1 cellular context compared by ENCODE assay signal in the genomic region with DNA sequence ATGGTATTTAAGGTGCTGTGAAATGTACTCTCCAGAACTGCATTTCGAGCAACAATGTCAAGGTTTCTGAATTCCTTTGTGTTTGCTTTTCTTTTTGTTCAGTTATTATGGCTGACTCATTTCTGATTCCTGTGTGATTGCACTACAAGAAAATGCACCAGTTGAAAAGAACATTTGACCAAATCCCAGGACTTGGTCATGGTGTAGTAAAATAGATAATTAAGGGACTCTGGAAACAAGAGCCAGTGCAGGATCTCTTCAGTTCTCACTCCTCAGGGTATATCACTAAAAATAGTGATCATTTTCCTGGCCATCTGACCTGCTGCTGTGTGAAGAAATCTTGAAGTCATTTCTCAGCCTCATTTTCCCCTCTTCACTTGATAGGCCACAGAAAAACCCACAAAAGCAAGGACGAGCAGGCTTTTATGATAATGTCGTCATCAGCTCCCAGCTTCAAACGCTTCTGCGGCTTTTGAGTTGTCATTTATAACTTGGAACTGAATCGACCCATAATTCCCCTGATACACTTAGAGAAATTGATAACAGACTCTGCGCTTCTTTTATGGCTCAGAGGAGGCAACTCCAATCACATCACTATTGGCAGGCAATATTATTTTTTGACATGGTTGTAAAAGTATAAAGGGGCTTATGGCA.
TF ChIP-seq lines count a peak whose summit lies in the region.

No MANE protein-coding gene starts in this region.

TF ChIP-seq in SK-N-SH, 30 proteins besides CTCF, POLR2A, EP300 and RAD21 (continued from another document):
- TF ChIP-seq, protein P1, sequence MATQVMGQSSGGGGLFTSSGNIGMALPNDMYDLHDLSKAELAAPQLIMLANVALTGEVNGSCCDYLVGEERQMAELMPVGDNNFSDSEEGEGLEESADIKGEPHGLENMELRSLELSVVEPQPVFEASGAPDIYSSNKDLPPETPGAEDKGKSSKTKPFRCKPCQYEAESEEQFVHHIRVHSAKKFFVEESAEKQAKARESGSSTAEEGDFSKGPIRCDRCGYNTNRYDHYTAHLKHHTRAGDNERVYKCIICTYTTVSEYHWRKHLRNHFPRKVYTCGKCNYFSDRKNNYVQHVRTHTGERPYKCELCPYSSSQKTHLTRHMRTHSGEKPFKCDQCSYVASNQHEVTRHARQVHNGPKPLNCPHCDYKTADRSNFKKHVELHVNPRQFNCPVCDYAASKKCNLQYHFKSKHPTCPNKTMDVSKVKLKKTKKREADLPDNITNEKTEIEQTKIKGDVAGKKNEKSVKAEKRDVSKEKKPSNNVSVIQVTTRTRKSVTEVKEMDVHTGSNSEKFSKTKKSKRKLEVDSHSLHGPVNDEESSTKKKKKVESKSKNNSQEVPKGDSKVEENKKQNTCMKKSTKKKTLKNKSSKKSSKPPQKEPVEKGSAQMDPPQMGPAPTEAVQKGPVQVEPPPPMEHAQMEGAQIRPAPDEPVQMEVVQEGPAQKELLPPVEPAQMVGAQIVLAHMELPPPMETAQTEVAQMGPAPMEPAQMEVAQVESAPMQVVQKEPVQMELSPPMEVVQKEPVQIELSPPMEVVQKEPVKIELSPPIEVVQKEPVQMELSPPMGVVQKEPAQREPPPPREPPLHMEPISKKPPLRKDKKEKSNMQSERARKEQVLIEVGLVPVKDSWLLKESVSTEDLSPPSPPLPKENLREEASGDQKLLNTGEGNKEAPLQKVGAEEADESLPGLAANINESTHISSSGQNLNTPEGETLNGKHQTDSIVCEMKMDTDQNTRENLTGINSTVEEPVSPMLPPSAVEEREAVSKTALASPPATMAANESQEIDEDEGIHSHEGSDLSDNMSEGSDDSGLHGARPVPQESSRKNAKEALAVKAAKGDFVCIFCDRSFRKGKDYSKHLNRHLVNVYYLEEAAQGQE (IDR thresholded peaks at IDR 0.05; ENCODE audit: low read depth, low read length), result no peak
- no peak for TF ChIP-seq RXRA (IDR thresholded peaks at IDR 0.05; ENCODE audit: borderline replicate concordance, low read depth)
- no peak for TF ChIP-seq RCOR1 (IDR thresholded peaks at IDR 0.05; ENCODE audit: low read length)
- TF ChIP-seq NRF1 (IDR thresholded peaks at IDR 0.05; ENCODE audit: low read depth, low read length), result no peak
- TF ChIP-seq FOSL2 (IDR thresholded peaks at IDR 0.05; ENCODE audit: borderline replicate concordance, low read depth), result peak; percentile 96
- TF ChIP-seq, protein P2, sequence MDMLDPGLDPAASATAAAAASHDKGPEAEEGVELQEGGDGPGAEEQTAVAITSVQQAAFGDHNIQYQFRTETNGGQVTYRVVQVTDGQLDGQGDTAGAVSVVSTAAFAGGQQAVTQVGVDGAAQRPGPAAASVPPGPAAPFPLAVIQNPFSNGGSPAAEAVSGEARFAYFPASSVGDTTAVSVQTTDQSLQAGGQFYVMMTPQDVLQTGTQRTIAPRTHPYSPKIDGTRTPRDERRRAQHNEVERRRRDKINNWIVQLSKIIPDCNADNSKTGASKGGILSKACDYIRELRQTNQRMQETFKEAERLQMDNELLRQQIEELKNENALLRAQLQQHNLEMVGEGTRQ (IDR thresholded peaks at IDR 0.05; ENCODE audit: borderline replicate concordance, low read depth, low read length), result no peak
- TF ChIP-seq, protein P3, sequence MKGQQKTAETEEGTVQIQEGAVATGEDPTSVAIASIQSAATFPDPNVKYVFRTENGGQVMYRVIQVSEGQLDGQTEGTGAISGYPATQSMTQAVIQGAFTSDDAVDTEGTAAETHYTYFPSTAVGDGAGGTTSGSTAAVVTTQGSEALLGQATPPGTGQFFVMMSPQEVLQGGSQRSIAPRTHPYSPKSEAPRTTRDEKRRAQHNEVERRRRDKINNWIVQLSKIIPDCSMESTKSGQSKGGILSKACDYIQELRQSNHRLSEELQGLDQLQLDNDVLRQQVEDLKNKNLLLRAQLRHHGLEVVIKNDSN (IDR thresholded peaks at IDR 0.05; ENCODE audit: borderline replicate concordance, low read depth), result 0 out of 2 replicates have a peak, but pooled peaks have one; percentile 7
- no peak for TF ChIP-seq SMC3 (IDR thresholded peaks at IDR 0.05; ENCODE audit: low read depth, low read length)
- TF ChIP-seq ELF1 (IDR thresholded peaks at IDR 0.05), result no peak
- TF ChIP-seq TCF12 (IDR thresholded peaks at IDR 0.05), result peak; percentile 79
- TF ChIP-seq, protein P4, sequence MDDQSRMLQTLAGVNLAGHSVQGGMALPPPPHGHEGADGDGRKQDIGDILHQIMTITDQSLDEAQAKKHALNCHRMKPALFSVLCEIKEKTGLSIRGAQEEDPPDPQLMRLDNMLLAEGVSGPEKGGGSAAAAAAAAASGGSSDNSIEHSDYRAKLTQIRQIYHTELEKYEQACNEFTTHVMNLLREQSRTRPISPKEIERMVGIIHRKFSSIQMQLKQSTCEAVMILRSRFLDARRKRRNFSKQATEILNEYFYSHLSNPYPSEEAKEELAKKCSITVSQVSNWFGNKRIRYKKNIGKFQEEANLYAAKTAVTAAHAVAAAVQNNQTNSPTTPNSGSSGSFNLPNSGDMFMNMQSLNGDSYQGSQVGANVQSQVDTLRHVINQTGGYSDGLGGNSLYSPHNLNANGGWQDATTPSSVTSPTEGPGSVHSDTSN (IDR thresholded peaks at IDR 0.05), result peak; percentile 65
- TF ChIP-seq EZH2phosphoT487 (IDR thresholded peaks at IDR 0.05; ENCODE audit: borderline replicate concordance, low read depth), result no peak
- TF ChIP-seq FOXJ3 (CRISPR knock-in tag; IDR thresholded peaks at IDR 0.05), result no peak
- peak; percentile 66; the same call in 1 of the 2 replicates for TF ChIP-seq NFIC (IDR thresholded peaks at IDR 0.05; ENCODE audit: borderline replicate concordance)
- no peak for TF ChIP-seq MXI1 (IDR thresholded peaks at IDR 0.05; ENCODE audit: low read depth, low read length)
- TF ChIP-seq, protein P5, sequence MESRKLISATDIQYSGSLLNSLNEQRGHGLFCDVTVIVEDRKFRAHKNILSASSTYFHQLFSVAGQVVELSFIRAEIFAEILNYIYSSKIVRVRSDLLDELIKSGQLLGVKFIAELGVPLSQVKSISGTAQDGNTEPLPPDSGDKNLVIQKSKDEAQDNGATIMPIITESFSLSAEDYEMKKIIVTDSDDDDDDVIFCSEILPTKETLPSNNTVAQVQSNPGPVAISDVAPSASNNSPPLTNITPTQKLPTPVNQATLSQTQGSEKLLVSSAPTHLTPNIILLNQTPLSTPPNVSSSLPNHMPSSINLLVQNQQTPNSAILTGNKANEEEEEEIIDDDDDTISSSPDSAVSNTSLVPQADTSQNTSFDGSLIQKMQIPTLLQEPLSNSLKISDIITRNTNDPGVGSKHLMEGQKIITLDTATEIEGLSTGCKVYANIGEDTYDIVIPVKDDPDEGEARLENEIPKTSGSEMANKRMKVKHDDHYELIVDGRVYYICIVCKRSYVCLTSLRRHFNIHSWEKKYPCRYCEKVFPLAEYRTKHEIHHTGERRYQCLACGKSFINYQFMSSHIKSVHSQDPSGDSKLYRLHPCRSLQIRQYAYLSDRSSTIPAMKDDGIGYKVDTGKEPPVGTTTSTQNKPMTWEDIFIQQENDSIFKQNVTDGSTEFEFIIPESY (IDR thresholded peaks at IDR 0.05; ENCODE audit: borderline replicate concordance, low read depth), result no peak
- no peak for TF ChIP-seq GABPA (IDR thresholded peaks at IDR 0.05; ENCODE audit: low read depth)
